12 cellular contexts compared by ENCODE assay signal in genomic region chr12:67758119-67758873, GRCh38.
DNase-seq lines count a peak whose midpoint lies in the region; ATAC-seq, FAIRE-seq and TF ChIP-seq lines count a peak whose summit lies in the region.
"Had no signal": no experiment of that assay in that cellular context is flagged by ENCODE, and none has a peak within 500 bp of the region (broad histone marks: within the 10 kb centered on the region; RNA-seq: fewer than 3 reads in every experiment).

No MANE protein-coding gene starts in this region.

- H3K4me3 ChIP-seq in dorsolateral prefrontal cortex, result no peak overlapping the region
- H3K4me3 ChIP-seq: SK-N-MC had no signal

- FAIRE-seq in urothelium cell line (lab: Jason Lieb, UNC), result no peak
- FAIRE-seq: endothelial cell of umbilical vein had no signal

- CTCF ChIA-PET in activated CD8-positive, alpha-beta T cell treated with anti-CD3 and anti-CD28 coated beads for 36 hours (lab: Charles Lee), result no interaction called here

- peaks cover 4% of the 10 kb centered on the region for H3K36me3 Mint-ChIP-seq in activated CD8-positive, alpha-beta T cell treated with anti-CD3 and anti-CD28 coated beads for 36 hours (ENCODE audit: low read depth)

- POLR2A ChIA-PET in activated CD8-positive, alpha-beta T cell treated with anti-CD3 and anti-CD28 coated beads for 36 hours (lab: Charles Lee), result no interaction called here

- TF ChIP-seq CTCF in dorsolateral prefrontal cortex (IDR thresholded peaks at IDR 0.05 in 54 of 56, conservative IDR thresholded peaks at IDR 0.05 in 2 of 56; ENCODE audit: low read depth in 1 of 56, partially characterized antibody in 56 of 56), result no peak
- no peak for TF ChIP-seq CTCF in activated CD8-positive, alpha-beta T cell treated with anti-CD3 and anti-CD28 coated beads for 36 hours (IDR thresholded peaks at IDR 0.05)

- no peaks in the 10 kb centered on the region for H3K27me3 ChIP-seq in dorsolateral prefrontal cortex

- H3K27me3 Mint-ChIP-seq in activated CD8-positive, alpha-beta T cell treated with anti-CD3 and anti-CD28 coated beads for 36 hours, result no peaks in the 10 kb centered on the region

- H3K4me3 Mint-ChIP-seq in activated CD8-positive, alpha-beta T cell treated with anti-CD3 and anti-CD28 coated beads for 36 hours, result no peak overlapping the region
- H3K4me3 Mint-ChIP-seq: activated T-cell treated with anti-CD3 and anti-CD28 coated beads, Interleukin-2, amount 50 U/mL, for 4 hours had no signal

- H3K27ac Mint-ChIP-seq in activated CD8-positive, alpha-beta T cell treated with anti-CD3 and anti-CD28 coated beads for 36 hours, result no peak overlapping the region

- no peak for DNase-seq in urothelium cell line (ENCODE audit: low spot score)
- DNase-seq in stimulated activated CD4-positive, alpha-beta T cell treated with anti-CD3 and anti-CD28 coated beads, Interleukin-2, amount 100 ng/mL, for 24 hours, result no peak
- no peak for DNase-seq in dorsolateral prefrontal cortex
- no peak for DNase-seq in activated CD8-positive, alpha-beta T cell treated with anti-CD3 and anti-CD28 coated beads for 36 hours
- DNase-seq: activated T-cell treated with anti-CD3 and anti-CD28 coated beads, Interleukin-2, amount 50 U/mL, for 4 hours; KG1 had no signal

- ATAC-seq in GM18858 (IDR thresholded peaks at IDR 0.05; ENCODE audit: unreplicated experiment), result peak; percentile 96
- ATAC-seq in GM21526 (IDR thresholded peaks at IDR 0.05; ENCODE audit: low FRiP score, unreplicated experiment), result peak; percentile 99
- ATAC-seq in HG03342 (IDR thresholded peaks at IDR 0.05; ENCODE audit: unreplicated experiment), result peak; percentile 99
- peak; percentile 58 for ATAC-seq in esophagus mucosa
- no peak for ATAC-seq in activated CD8-positive, alpha-beta T cell treated with anti-CD3 and anti-CD28 coated beads for 36 hours
- ATAC-seq: activated T-cell treated with anti-CD3 and anti-CD28 coated beads, Interleukin-2, amount 50 U/mL, for 4 hours had no signal

- H3K4me1 Mint-ChIP-seq in activated CD8-positive, alpha-beta T cell treated with anti-CD3 and anti-CD28 coated beads for 36 hours (ENCODE audit: low read depth), result peaks cover 35% of the 10 kb centered on the region

- peaks cover 4% of the 10 kb centered on the region for H3K9me3 Mint-ChIP-seq in activated CD8-positive, alpha-beta T cell treated with anti-CD3 and anti-CD28 coated beads for 36 hours

- intact Hi-C loops in dorsolateral prefrontal cortex (cut with DNase I), result no loop called here
- intact Hi-C loops in activated CD8-positive, alpha-beta T cell treated with anti-CD3 and anti-CD28 coated beads for 36 hours (cut with micrococcal nuclease), result no loop called here

- peak overlapping the region in 6 of 59 donors; percentile 3 to 21 (median 15) for H3K27ac ChIP-seq in dorsolateral prefrontal cortex
- H3K27ac ChIP-seq: SK-N-MC had no signal
